In genomic region chr1:115252585-115252984, GRCh38 we compare ENCODE assay signal across 12 cellular contexts.
"Had no signal": no experiment of that assay in that cellular context is flagged by ENCODE, and none has a peak within 500 bp of the region (broad histone marks: within the 10 kb centered on the region; RNA-seq: fewer than 3 reads in every experiment).

No MANE protein-coding gene starts in this region.

- H3K36me3 ChIP-seq: gastroesophageal sphincter had no signal

- ATAC-seq: naive thymus-derived CD8-positive, alpha-beta T cell had no signal

- DNase-seq: activated CD4-positive, alpha-beta T cell treated with anti-CD3 and anti-CD28 coated beads, Interleukin-2, amount 50 U/mL, for 4 hours; activated CD4-positive, CD25-positive, alpha-beta regulatory T cell treated with anti-CD3 and anti-CD28 coated beads, Interleukin-2, amount 50 U/mL, for 72 hours; activated naive CD4-positive, alpha-beta T cell; activated naive CD8-positive, alpha-beta T cell treated with anti-CD3 and anti-CD28 coated beads, Interleukin-2, amount 10 ng/mL, durations not matched to agents 7 days and 5 days; activated T-cell treated with anti-CD3 and anti-CD28 coated beads for 4 hours; aorta; erythroblast; naive thymus-derived CD8-positive, alpha-beta T cell had no signal

- H3K36me3 Mint-ChIP-seq: activated naive CD8-positive, alpha-beta T cell treated with anti-CD3 and anti-CD28 coated beads, Interleukin-2, amount 10 ng/mL, durations not matched to agents 7 days and 5 days; memory B cell; type B pancreatic cell had no signal

- H3K4me1 Mint-ChIP-seq: activated naive CD8-positive, alpha-beta T cell treated with anti-CD3 and anti-CD28 coated beads, Interleukin-2, amount 10 ng/mL, durations not matched to agents 7 days and 5 days; memory B cell; naive thymus-derived CD8-positive, alpha-beta T cell had no signal

- H3K27me3 Mint-ChIP-seq: activated naive CD8-positive, alpha-beta T cell treated with anti-CD3 and anti-CD28 coated beads, Interleukin-2, amount 10 ng/mL, durations not matched to agents 7 days and 5 days; memory B cell; type B pancreatic cell had no signal

- H3K4me1 ChIP-seq: gastroesophageal sphincter had no signal

- H3K27ac Mint-ChIP-seq: activated naive CD8-positive, alpha-beta T cell treated with anti-CD3 and anti-CD28 coated beads, Interleukin-2, amount 10 ng/mL, durations not matched to agents 7 days and 5 days; memory B cell; naive thymus-derived CD8-positive, alpha-beta T cell; stimulated activated naive CD8-positive, alpha-beta T cell treated with anti-CD3 and anti-CD28 coated beads, Interleukin-15, Interleukin-2, amounts not matched to agents 100 ng/mL and 50 ng/mL, for 24 hours; type B pancreatic cell had no signal

- H3K27me3 ChIP-seq: gastroesophageal sphincter had no signal

- H3K27ac ChIP-seq: gastroesophageal sphincter had no signal

- H3K4me3 ChIP-seq: gastroesophageal sphincter had no signal

- H3K4me3 Mint-ChIP-seq: activated naive CD8-positive, alpha-beta T cell treated with anti-CD3 and anti-CD28 coated beads, Interleukin-2, amount 10 ng/mL, durations not matched to agents 7 days and 5 days; memory B cell; naive thymus-derived CD8-positive, alpha-beta T cell; stimulated activated naive CD8-positive, alpha-beta T cell treated with anti-CD3 and anti-CD28 coated beads, Interleukin-15, Interleukin-2, amounts not matched to agents 100 ng/mL and 50 ng/mL, for 24 hours; type B pancreatic cell had no signal

- H3K9me3 Mint-ChIP-seq: type B pancreatic cell had no signal
